ENCODE assay signal across 17 cellular contexts in genomic region chr7:24392774-24393173, GRCh38.
"Had no signal": no experiment of that assay in that cellular context is flagged by ENCODE, and none has a peak within 500 bp of the region (broad histone marks: within the 10 kb centered on the region; RNA-seq: fewer than 3 reads in every experiment).

No MANE protein-coding gene starts in this region.

- H3K27ac ChIP-seq: colonic mucosa, foreskin keratinocyte, hepatocyte, right atrium auricular region, sigmoid colon, skin epidermis had no signal

- H3K4me3 ChIP-seq: colonic mucosa, hepatocyte, mucosa of descending colon, right atrium auricular region, sigmoid colon, skin epidermis had no signal

- H3K79me2 ChIP-seq: hepatocyte had no signal

- H2AFZ ChIP-seq: hepatocyte had no signal

- H3K36me3 ChIP-seq: colonic mucosa, right atrium auricular region, sigmoid colon had no signal

- H3K9me3 ChIP-seq: colonic mucosa, mucosa of descending colon, right atrium auricular region, sigmoid colon had no signal

- DNase-seq: colonic mucosa; dermis blood vessel endothelial cell; foreskin keratinocyte; head of caudate nucleus; left colon; mammary epithelial cell; mucosa of descending colon; naive thymus-derived CD8-positive, alpha-beta T cell; sigmoid colon; stimulated activated CD4-positive, alpha-beta T cell treated with anti-CD3 and anti-CD28 coated beads, Interleukin-2, amount 100 ng/mL, for 24 hours; stimulated activated CD4-positive, alpha-beta T cell treated with anti-CD3 and anti-CD28 coated beads, Interleukin-4, amount 100 ng/mL, for 4 hours; stimulated activated naive B cell treated with anti-CD40 and anti-IgM and Interleukin-4, amounts not matched to agents 10 μg/mL and 1 μg/mL and 100 μg/mL, for 72 hours; stimulated activated naive CD8-positive, alpha-beta T cell treated with anti-CD3 and anti-CD28 coated beads, Interleukin-15, amount 100 ng/mL, for 72 hours; trophoblast cell had no signal

- H3K27me3 Mint-ChIP-seq: stimulated activated naive CD8-positive, alpha-beta T cell treated with anti-CD3 and anti-CD28 coated beads, Interleukin-15, amount 100 ng/mL, for 72 hours had no signal

- H3K4me2 ChIP-seq: hepatocyte had no signal

- H3K9me3 Mint-ChIP-seq: naive thymus-derived CD8-positive, alpha-beta T cell; stimulated activated naive B cell treated with anti-CD40 and anti-IgM and Interleukin-4, amounts not matched to agents 10 μg/mL and 1 μg/mL and 100 μg/mL, for 72 hours; stimulated activated naive CD8-positive, alpha-beta T cell treated with anti-CD3 and anti-CD28 coated beads, Interleukin-15, amount 100 ng/mL, for 72 hours had no signal

- H3K4me1 Mint-ChIP-seq: naive thymus-derived CD8-positive, alpha-beta T cell; stimulated activated naive B cell treated with anti-CD40 and anti-IgM and Interleukin-4, amounts not matched to agents 10 μg/mL and 1 μg/mL and 100 μg/mL, for 72 hours; stimulated activated naive CD8-positive, alpha-beta T cell treated with anti-CD3 and anti-CD28 coated beads, Interleukin-15, amount 100 ng/mL, for 72 hours had no signal

- H3K36me3 Mint-ChIP-seq: naive thymus-derived CD8-positive, alpha-beta T cell; stimulated activated naive B cell treated with anti-CD40 and anti-IgM and Interleukin-4, amounts not matched to agents 10 μg/mL and 1 μg/mL and 100 μg/mL, for 72 hours had no signal

- H3K27ac Mint-ChIP-seq: naive thymus-derived CD8-positive, alpha-beta T cell; stimulated activated naive B cell treated with anti-CD40 and anti-IgM and Interleukin-4, amounts not matched to agents 10 μg/mL and 1 μg/mL and 100 μg/mL, for 72 hours; stimulated activated naive CD8-positive, alpha-beta T cell treated with anti-CD3 and anti-CD28 coated beads, Interleukin-15, amount 100 ng/mL, for 72 hours had no signal

- H3K4me3 Mint-ChIP-seq: naive thymus-derived CD8-positive, alpha-beta T cell; stimulated activated naive B cell treated with anti-CD40 and anti-IgM and Interleukin-4, amounts not matched to agents 10 μg/mL and 1 μg/mL and 100 μg/mL, for 72 hours; stimulated activated naive CD8-positive, alpha-beta T cell treated with anti-CD3 and anti-CD28 coated beads, Interleukin-15, amount 100 ng/mL, for 72 hours had no signal

- H3K4me1 ChIP-seq: colonic mucosa, foreskin keratinocyte, right atrium auricular region, sigmoid colon had no signal

- H3K27me3 ChIP-seq: colonic mucosa, right atrium auricular region, sigmoid colon had no signal
